In the genomic region with DNA sequence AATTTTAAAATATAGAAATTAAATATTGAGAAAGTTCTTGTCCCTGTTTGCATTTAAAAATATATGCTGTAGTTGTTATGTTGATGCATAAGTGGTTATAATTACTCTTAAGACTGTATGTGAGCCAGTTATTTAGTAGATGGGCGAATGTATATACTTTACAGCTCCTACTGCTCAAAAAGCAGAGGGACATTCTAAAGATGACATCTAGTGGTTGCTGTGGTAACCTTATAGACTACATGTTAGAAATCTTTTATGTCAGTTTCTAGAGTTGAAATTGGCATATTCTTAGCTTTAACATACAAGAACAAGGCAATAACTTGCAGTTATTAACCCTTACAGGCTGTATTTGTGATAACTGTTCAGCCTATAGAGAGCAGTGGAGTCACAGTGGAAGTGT, we compare ENCODE assay signal across 23 cellular contexts.
A peak's percentile ranks its signal among the peaks of the same experiment; 100 is the strongest.
DNase-seq lines count a peak whose midpoint lies in the region; FAIRE-seq and TF ChIP-seq lines count a peak whose summit lies in the region.
"Had no signal": no experiment of that assay in that cellular context is flagged by ENCODE, and none has a peak within 500 bp of the region (broad histone marks: within the 10 kb centered on the region; RNA-seq: fewer than 3 reads in every experiment).

No MANE protein-coding gene starts in this region.

- CTCF ChIA-PET in activated naive CD4-positive, alpha-beta T cell treated with anti-CD3 and anti-CD28 coated beads for 36 hours (lab: Charles Lee), result interaction anchor here (1.0 kb wide), 1 partner anchor 8 kb away, joined by 3 read pairs; no protein-coding TSS in a partner anchor

- H3K27me3 ChIP-seq in GM06990 (replicated peaks; ENCODE audit: control insufficient read depth, insufficient read depth, low read length), result no peaks in the 10 kb centered on the region
- H3K27me3 ChIP-seq in spleen (replicated peaks in 1 of 7), result no peaks in the 10 kb centered on the region
- H3K27me3 ChIP-seq: colonic mucosa, Peyer's patch had no signal

- no peaks in the 10 kb centered on the region for H3K36me3 ChIP-seq in GM06990 (ENCODE audit: control insufficient read depth, insufficient read depth, low read length)
- H3K36me3 ChIP-seq in mesodermal cell (ENCODE audit: control insufficient read depth, insufficient read depth, low read length), result no peaks in the 10 kb centered on the region
- H3K36me3 ChIP-seq in spleen, result no peaks in the 10 kb centered on the region
- H3K36me3 ChIP-seq: colonic mucosa, Peyer's patch had no signal

- no peaks in the 10 kb centered on the region for H3K9me3 Mint-ChIP-seq in activated naive CD4-positive, alpha-beta T cell treated with anti-CD3 and anti-CD28 coated beads for 36 hours
- H3K9me3 Mint-ChIP-seq: natural killer cell had no signal

- H3K27ac ChIP-seq in mesodermal cell (ENCODE audit: low read depth, low read length, severe bottlenecking), result peak overlapping the region; percentile 63
- H3K27ac ChIP-seq in spleen, result no peak overlapping the region
- H3K27ac ChIP-seq: colonic mucosa, Peyer's patch had no signal

- no peaks in the 10 kb centered on the region for H3K4me1 Mint-ChIP-seq in activated naive CD4-positive, alpha-beta T cell treated with anti-CD3 and anti-CD28 coated beads for 36 hours (ENCODE audit: low read depth)
- H3K4me1 Mint-ChIP-seq: B cell, natural killer cell had no signal

- H3K4me1 ChIP-seq in mesodermal cell (ENCODE audit: control insufficient read depth, insufficient read depth, low read length, poor library complexity, severe bottlenecking) (peaks cover 36% of the 10 kb centered on the region), spleen (no peaks in the 10 kb centered on the region)
- H3K4me1 ChIP-seq: colonic mucosa, Peyer's patch had no signal

- TF ChIP-seq CTCF in D721Med (IDR thresholded peaks at IDR 0.05; ENCODE audit: insufficient read depth, missing control alignments), result peak; percentile 42
- peak; percentile 7 for TF ChIP-seq CTCF in GM06990 (IDR thresholded peaks at IDR 0.05; ENCODE audit: insufficient read depth, low read length, poor library complexity, severe bottlenecking)
- TF ChIP-seq CTCF in spleen (IDR thresholded peaks at IDR 0.05 in 8 of 11, conservative IDR thresholded peaks at IDR 0.05 in 3 of 11), result no peak

- no peaks in the 10 kb centered on the region for H3K36me3 Mint-ChIP-seq in activated naive CD4-positive, alpha-beta T cell treated with anti-CD3 and anti-CD28 coated beads for 36 hours (ENCODE audit: low read depth)
- H3K36me3 Mint-ChIP-seq: natural killer cell had no signal

- no peaks in the 10 kb centered on the region for H3K27me3 Mint-ChIP-seq in activated naive CD4-positive, alpha-beta T cell treated with anti-CD3 and anti-CD28 coated beads for 36 hours (ENCODE audit: low read depth)
- H3K27me3 Mint-ChIP-seq: B cell had no signal

- intact Hi-C loops in activated naive CD4-positive, alpha-beta T cell treated with anti-CD3 and anti-CD28 coated beads for 36 hours (cut with micrococcal nuclease), result no loop called here
- intact Hi-C loops in spleen (cut with DNase I; ENCODE audit: low total_unique reads), result no loop called here

- no peak for DNase-seq in D721Med (ENCODE audit: insufficient read length, low spot score)
- no peak for DNase-seq in GM06990 (ENCODE audit: extremely low read depth, insufficient read length)
- DNase-seq in RKO (ENCODE audit: low spot score), result peak; percentile 41
- no peak for DNase-seq in NCI-H1417 treated with DMSO at 0.1 percent for 48 hours (lab: John Stamatoyannopoulos, UW)
- DNase-seq in activated naive CD4-positive, alpha-beta T cell treated with anti-CD3 and anti-CD28 coated beads for 36 hours, result no peak
- DNase-seq in spleen, result no peak
- DNase-seq: activated CD4-positive, alpha-beta T cell treated with anti-CD3 and anti-CD28 coated beads, Interleukin-2, amount 50 U/mL, for 48 hours; activated naive CD4-positive, alpha-beta T cell treated with anti-CD3 and anti-CD28 coated beads, Interleukin-2, amount 50 U/mL, for 16 hours; activated T-cell treated with anti-CD3 and anti-CD28 coated beads, Interleukin-2, amount 50 U/mL, for 1 hour; colonic mucosa; kidney glomerular epithelial cell; mesenchymal stem cell; natural killer cell; NCI-H1436 treated with DMSO at 0.1 percent for 48 hours; NCI-H510A treated with DMSO at 0.1 percent for 48 hours; Peyer's patch; stimulated activated CD4-positive, alpha-beta T cell treated with anti-CD3 and anti-CD28 coated beads, Interleukin-4, amount 100 ng/mL, for 24 hours had no signal

- 100% methylated on average over 1 of the region's 1 CpG; no CpG with 5 or more reads in 1 of the 2 experiments for WGBS in mesodermal cell (ENCODE audit: insufficient coverage in 2 of 2), 2 experiments
- WGBS in spleen, 5 donors, result 69 to 78% (median 76%) methylated on average over 1 of the region's 1 CpG

- no peak overlapping the region for H3K27ac Mint-ChIP-seq in activated naive CD4-positive, alpha-beta T cell treated with anti-CD3 and anti-CD28 coated beads for 36 hours
- H3K27ac Mint-ChIP-seq: B cell, natural killer cell, progenitor cell of endocrine pancreas had no signal

- TF ChIP-seq POLR2A in spleen (IDR thresholded peaks at IDR 0.05), result no peak

- H3K9me3 ChIP-seq in mesodermal cell (ENCODE audit: control insufficient read depth, low read length) (peaks cover 5% of the 10 kb centered on the region), spleen (peaks cover 0 to 8% (median 2%) of the 10 kb centered on the region in 8 donors)
- H3K9me3 ChIP-seq: colonic mucosa, Peyer's patch had no signal

- H3K4me3 ChIP-seq in GM06990 (replicated peaks; ENCODE audit: low read depth, low read length) (no peak overlapping the region), mesodermal cell (ENCODE audit: extremely low read depth, insufficient read depth, low read length, poor library complexity, severe bottlenecking) (no peak overlapping the region), spleen (no peak overlapping the region)
- H3K4me3 ChIP-seq: colonic mucosa, Peyer's patch had no signal

- no peak overlapping the region for H3K4me3 Mint-ChIP-seq in activated naive CD4-positive, alpha-beta T cell treated with anti-CD3 and anti-CD28 coated beads for 36 hours
- H3K4me3 Mint-ChIP-seq: B cell, natural killer cell had no signal

- FAIRE-seq in D721Med (lab: Jason Lieb, UNC), result no peak
- FAIRE-seq: astrocyte, endothelial cell of umbilical vein, TTC549 had no signal

Comparison
In these comparisons a context has a peak if more than half of its experiments do, and no peak if none do; other contexts are left out.
1. CTCF ChIP-seq: peak in D721Med (single experiment) and GM06990 (single experiment); none in spleen (0 of 11).